ENCODE assay signal across 13 cellular contexts in the genomic region with DNA sequence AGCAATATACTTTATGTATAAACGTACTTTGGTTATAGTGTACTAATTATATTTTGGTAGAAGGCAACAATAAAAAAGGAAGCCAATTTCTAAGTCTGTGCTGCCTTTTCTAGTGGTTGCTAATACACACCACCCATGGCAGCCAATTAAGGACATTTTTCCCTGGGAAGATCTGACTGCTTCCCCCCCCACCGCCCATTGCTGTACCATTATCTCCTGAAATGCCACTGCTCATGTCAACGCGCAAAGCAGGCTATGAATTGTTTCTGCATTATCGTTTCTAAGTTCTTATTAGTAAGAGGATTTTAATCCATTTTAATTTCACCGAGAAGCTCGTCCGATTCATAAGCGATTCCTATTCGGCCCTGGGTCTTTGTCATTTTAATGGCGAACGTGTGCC. TPM values are rescaled to one million over a fixed set of nuclear protein-coding genes. Genes with fewer than 3 reads are reported as not detected.
DNase-seq lines count a peak whose midpoint lies in the region; ATAC-seq and TF ChIP-seq lines count a peak whose summit lies in the region.
"Had no signal": no experiment of that assay in that cellular context is flagged by ENCODE, and none has a peak within 500 bp of the region (broad histone marks: within the 10 kb centered on the region; RNA-seq: fewer than 3 reads in every experiment).

No MANE protein-coding gene starts in this region.

- H3K79me2 ChIP-seq in MM.1S (ENCODE audit: low read length): no peaks in the 10 kb centered on the region
- H3K79me2 ChIP-seq in fibroblast of lung (ENCODE audit: control insufficient read depth, insufficient read depth, low read length): no peaks in the 10 kb centered on the region
- H3K79me2 ChIP-seq in parathyroid adenoma: no peaks in the 10 kb centered on the region

- no peaks in the 10 kb centered on the region for H3F3A ChIP-seq in MM.1S (ENCODE audit: insufficient read depth, low read length)

- H3K4me2 ChIP-seq in BLaER1 (peak overlapping the region; percentile 92), MM.1S (ENCODE audit: low read depth, low read length) (peak overlapping the region; percentile 13; the same call in 1 of the 2 replicates), fibroblast of lung (ENCODE audit: extremely low read depth, insufficient read depth, low read length) (peak overlapping the region; percentile 52), parathyroid adenoma (ENCODE audit: low read length) (peak overlapping the region; percentile 7)

- no peak for DNase-seq in MM.1S
- DNase-seq in fibroblast of lung (ENCODE audit: low read depth in 2 of 2): no peak
- no peak for DNase-seq in T1000 (lab: John Stamatoyannopoulos, UW)
- no peak for DNase-seq in erythroblast (lab: John Stamatoyannopoulos, UW)
- DNase-seq: C1 segment of cervical spinal cord, GM23248, NCI-H1092 treated with DMSO at 0.1 percent for 48 hours had no signal

- peaks cover 16% of the 10 kb centered on the region for H3K4me1 ChIP-seq in BLaER1
- no peaks in the 10 kb centered on the region for H3K4me1 ChIP-seq in MM.1S (ENCODE audit: low read length)
- no peaks in the 10 kb centered on the region for H3K4me1 ChIP-seq in fibroblast of lung (ENCODE audit: control insufficient read depth, extremely low read depth, insufficient read depth, low read length)
- H3K4me1 ChIP-seq in parathyroid adenoma: no peaks in the 10 kb centered on the region

- no peaks in the 10 kb centered on the region for H3K9me2 ChIP-seq in MM.1S (replicated peaks; ENCODE audit: insufficient read depth, low read length)

- no peak for TF ChIP-seq POLR2A in erythroblast (IDR thresholded peaks at IDR 0.05; ENCODE audit: low read length)

- H3K9me3 ChIP-seq in BLaER1 (no peaks in the 10 kb centered on the region), MM.1S (replicated peaks; ENCODE audit: insufficient read depth, low read length) (no peaks in the 10 kb centered on the region), fibroblast of lung (ENCODE audit: control insufficient read depth, insufficient read depth, low read depth, low read length) (no peaks in the 10 kb centered on the region), parathyroid adenoma (ENCODE audit: control insufficient read depth, low read length) (no peaks in the 10 kb centered on the region)

- H4K20me1 ChIP-seq in BLaER1 (no peaks in the 10 kb centered on the region), MM.1S (ENCODE audit: insufficient read depth, low read length) (no peaks in the 10 kb centered on the region), fibroblast of lung (ENCODE audit: control insufficient read depth, extremely low read depth, insufficient read depth, low read length) (no peaks in the 10 kb centered on the region)

- ATAC-seq in GM21825 (IDR thresholded peaks at IDR 0.05; ENCODE audit: unreplicated experiment): no peak
- ATAC-seq in HG03378 (IDR thresholded peaks at IDR 0.05; ENCODE audit: unreplicated experiment): no peak

- H3K27me3 ChIP-seq in BLaER1: peaks cover 11% of the 10 kb centered on the region; the same call in 1 of the 2 replicates
- H3K27me3 ChIP-seq in MM.1S (replicated peaks; ENCODE audit: insufficient read depth, low read length): peaks cover 45% of the 10 kb centered on the region
- H3K27me3 ChIP-seq in fibroblast of lung (ENCODE audit: control insufficient read depth, insufficient read depth, low read length): peaks cover 3% of the 10 kb centered on the region
- no peaks in the 10 kb centered on the region for H3K27me3 ChIP-seq in parathyroid adenoma (ENCODE audit: control insufficient read depth, insufficient read depth, low read length)

- H3K4me3 ChIP-seq in BLaER1 (no peak overlapping the region), MM.1S (ENCODE audit: low read length) (no peak overlapping the region), fibroblast of lung (replicated peaks in 1 of 4; ENCODE audit: control extremely low read depth in 1 of 4, insufficient read depth in 1 of 4, low read depth in 3 of 4, low read length in 4 of 4) (peak overlapping the region in 2 of 4 experiments; percentile 39 to 60), parathyroid adenoma (ENCODE audit: low read depth, low read length) (peak overlapping the region; percentile 22)
- H3K4me3 ChIP-seq: GM23248 had no signal

- no peak overlapping the region for H2AFZ ChIP-seq in MM.1S (ENCODE audit: low read length)
- no peak overlapping the region for H2AFZ ChIP-seq in fibroblast of lung (ENCODE audit: low read length)
- peak overlapping the region; percentile 48 for H2AFZ ChIP-seq in parathyroid adenoma
- H2AFZ ChIP-seq: GM23248 had no signal

- no peak for TF ChIP-seq CTCF in MM.1S (IDR thresholded peaks at IDR 0.05; ENCODE audit: low read length)
- no peak for TF ChIP-seq CTCF in fibroblast of lung (conservative IDR thresholded peaks at IDR 0.05 in 1 of 2, IDR thresholded peaks at IDR 0.05 in 1 of 2; ENCODE audit: low read depth in 1 of 2, low read length in 2 of 2)
- no peak for TF ChIP-seq CTCF in parathyroid adenoma (IDR thresholded peaks at IDR 0.05)

- H3K9ac ChIP-seq in BLaER1 (no peak overlapping the region), MM.1S (ENCODE audit: low read length) (no peak overlapping the region), fibroblast of lung (ENCODE audit: insufficient read depth, low read length) (no peak overlapping the region), parathyroid adenoma (no peak overlapping the region)
- H3K9ac ChIP-seq: GM23248 had no signal

- H3K36me3 ChIP-seq in BLaER1 (no peaks in the 10 kb centered on the region), MM.1S (replicated peaks; ENCODE audit: insufficient read depth, low read length) (no peaks in the 10 kb centered on the region), fibroblast of lung (ENCODE audit: control insufficient read depth, insufficient read depth, low read length) (no peaks in the 10 kb centered on the region), parathyroid adenoma (ENCODE audit: control insufficient read depth, insufficient read depth, low read length) (no peaks in the 10 kb centered on the region)

- H3K27ac ChIP-seq in BLaER1 (no peak overlapping the region), MM.1S (ENCODE audit: low read length) (no peak overlapping the region), fibroblast of lung (ENCODE audit: insufficient read depth, low read length) (no peak overlapping the region), parathyroid adenoma (no peak overlapping the region)
- H3K27ac ChIP-seq: GM23248 had no signal

RNA-seq across cellular contexts. Expression of gene SHC3, which starts 55.6 kb away (rescaled TPM):
- total RNA-seq in fibroblast of lung: 7.7 and 16.2 TPM in 2 replicates
- polyA plus RNA-seq in fibroblast of lung: 1.7 and 2.5 TPM in 2 replicates
- polyA plus RNA-seq in fibroblast of lung (2012): 2.3 and 2.7 TPM in 2 replicates
- 3.5 and 30.0 TPM in 2 replicates for polyA minus RNA-seq in fibroblast of lung (ENCODE audit: low replicate concordance)
- total RNA-seq: activated CD4-positive, alpha-beta T cell treated with anti-CD3 and anti-CD28 coated beads, Interleukin-2, amount 10 ng/mL, durations not matched to agents 24 days and 14 days; T-helper 1 cell treated with Interleukin-12 subunit alpha and Interleukin-12 subunit beta and Interleukin-4 antibody, amounts not matched to agents 30 ng/mL and 1 ng/mL, for 36 hours had no signal

Comparison
In these comparisons a context has a peak if more than half of its experiments do, and no peak if none do; other contexts are left out.
1. H3K4me2 ChIP-seq: peak in every context shown above with its lines; median percentile 92 in BLaER1; 52 in fibroblast of lung; 13 in MM.1S; 7 in parathyroid adenoma.